15 cellular contexts compared by ENCODE assay signal in the genomic region with DNA sequence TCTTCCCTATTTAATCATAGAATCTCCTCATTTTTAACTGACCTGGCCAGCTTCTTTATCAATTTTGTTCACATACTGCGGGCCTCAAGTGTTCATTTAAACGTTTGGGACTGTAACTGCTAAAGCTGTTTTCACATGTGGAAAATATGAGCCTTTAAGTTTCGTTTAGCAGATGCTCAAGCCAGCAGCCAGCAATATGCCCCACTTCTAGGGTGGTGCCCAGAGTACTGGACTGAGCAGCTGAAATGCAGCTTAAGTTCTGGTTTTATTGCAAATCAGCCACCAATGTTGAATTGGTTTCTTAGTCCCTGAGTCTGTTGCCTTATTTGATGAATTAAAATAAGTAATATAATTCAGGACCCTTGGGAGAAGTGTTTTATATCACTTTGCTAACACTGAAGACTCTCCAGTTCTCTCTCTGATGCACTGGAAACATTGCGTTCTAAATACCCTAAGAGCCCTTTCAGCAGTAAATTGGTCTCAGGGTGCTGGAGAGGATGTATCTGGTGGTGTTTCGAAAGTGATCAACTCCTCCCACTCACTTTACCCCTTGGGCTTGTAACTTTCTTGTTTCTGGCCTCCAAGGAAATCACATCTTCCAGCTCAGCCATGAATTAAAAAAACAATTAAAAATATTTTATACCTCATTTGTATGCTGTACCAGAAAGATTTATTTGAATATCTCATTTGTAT.
DNase-seq lines count a peak whose midpoint lies in the region; ATAC-seq and TF ChIP-seq lines count a peak whose summit lies in the region.
"Had no signal": no experiment of that assay in that cellular context is flagged by ENCODE, and none has a peak within 500 bp of the region (broad histone marks: within the 10 kb centered on the region; RNA-seq: fewer than 3 reads in every experiment).

No MANE protein-coding gene starts in this region.

- TF ChIP-seq POLR2A in uterus (IDR thresholded peaks at IDR 0.05) (no peak), tibial nerve (IDR thresholded peaks at IDR 0.05) (no peak)

- peaks cover 12% of the 10 kb centered on the region for H3K9me3 Mint-ChIP-seq in activated naive CD8-positive, alpha-beta T cell treated with anti-CD3 and anti-CD28 coated beads for 36 hours
- H3K9me3 Mint-ChIP-seq in activated naive CD8-positive, alpha-beta T cell treated with anti-CD3 and anti-CD28 coated beads, Interleukin-2, amount 50 U/mL, for 24 hours, result peaks cover 14% of the 10 kb centered on the region

- TF ChIP-seq EP300 in tibial nerve (IDR thresholded peaks at IDR 0.05), result no peak

- H3K36me3 ChIP-seq in uterus (no peaks in the 10 kb centered on the region), tibial nerve (no peaks in the 10 kb centered on the region)
- H3K36me3 ChIP-seq: transverse colon had no signal

- H3K4me1 Mint-ChIP-seq in activated naive CD8-positive, alpha-beta T cell treated with anti-CD3 and anti-CD28 coated beads for 36 hours, result peaks cover 4% of the 10 kb centered on the region
- H3K4me1 Mint-ChIP-seq in activated naive CD8-positive, alpha-beta T cell treated with anti-CD3 and anti-CD28 coated beads, Interleukin-2, amount 50 U/mL, for 24 hours, result no peaks in the 10 kb centered on the region
- H3K4me1 Mint-ChIP-seq: naive thymus-derived CD8-positive, alpha-beta T cell had no signal

- no peaks in the 10 kb centered on the region for H3K27me3 Mint-ChIP-seq in activated naive CD8-positive, alpha-beta T cell treated with anti-CD3 and anti-CD28 coated beads for 36 hours
- H3K27me3 Mint-ChIP-seq in activated naive CD8-positive, alpha-beta T cell treated with anti-CD3 and anti-CD28 coated beads, Interleukin-2, amount 50 U/mL, for 24 hours, result no peaks in the 10 kb centered on the region

- no peak overlapping the region for H3K27ac ChIP-seq in caudate nucleus (ENCODE audit: low read depth, low read length)
- no peak overlapping the region for H3K27ac ChIP-seq in uterus
- no peak overlapping the region for H3K27ac ChIP-seq in tibial nerve
- H3K27ac ChIP-seq: A549, transverse colon had no signal

- no peak overlapping the region for H3K4me3 ChIP-seq in uterus
- H3K4me3 ChIP-seq in tibial nerve, result no peak overlapping the region
- H3K4me3 ChIP-seq: A549, transverse colon had no signal

- no peaks in the 10 kb centered on the region for H3K27me3 ChIP-seq in uterus
- no peaks in the 10 kb centered on the region for H3K27me3 ChIP-seq in tibial nerve
- H3K27me3 ChIP-seq: transverse colon had no signal

- no peak for ATAC-seq in activated naive CD8-positive, alpha-beta T cell treated with anti-CD3 and anti-CD28 coated beads, Interleukin-2, amount 50 U/mL, for 24 hours
- ATAC-seq in GM21723 (IDR thresholded peaks at IDR 0.05; ENCODE audit: unreplicated experiment), result peak; percentile 88
- ATAC-seq in HG03175 (IDR thresholded peaks at IDR 0.05; ENCODE audit: unreplicated experiment), result peak; percentile 66
- ATAC-seq: A549; activated T-cell treated with anti-CD3 and anti-CD28 coated beads, Interleukin-2, amount 50 U/mL, for 4 hours; naive thymus-derived CD8-positive, alpha-beta T cell had no signal

- H3K4me1 ChIP-seq in uterus (no peaks in the 10 kb centered on the region), tibial nerve (no peaks in the 10 kb centered on the region)
- H3K4me1 ChIP-seq: A549, transverse colon had no signal

- peaks cover 18% of the 10 kb centered on the region for H3K36me3 Mint-ChIP-seq in activated naive CD8-positive, alpha-beta T cell treated with anti-CD3 and anti-CD28 coated beads for 36 hours
- H3K36me3 Mint-ChIP-seq in activated naive CD8-positive, alpha-beta T cell treated with anti-CD3 and anti-CD28 coated beads, Interleukin-2, amount 50 U/mL, for 24 hours (ENCODE audit: low read depth), result peaks cover 1% of the 10 kb centered on the region

- H3K9me3 ChIP-seq in uterus, result no peaks in the 10 kb centered on the region
- peaks cover 0 to 7% (median 0%) of the 10 kb centered on the region in 4 donors for H3K9me3 ChIP-seq in tibial nerve
- H3K9me3 ChIP-seq: A549, transverse colon had no signal

- H3K4me3 Mint-ChIP-seq in activated naive CD8-positive, alpha-beta T cell treated with anti-CD3 and anti-CD28 coated beads for 36 hours, result no peak overlapping the region
- no peak overlapping the region for H3K4me3 Mint-ChIP-seq in activated naive CD8-positive, alpha-beta T cell treated with anti-CD3 and anti-CD28 coated beads, Interleukin-2, amount 50 U/mL, for 24 hours
- H3K4me3 Mint-ChIP-seq: activated T-cell treated with anti-CD3 and anti-CD28 coated beads, Interleukin-2, amount 50 U/mL, for 4 hours; naive thymus-derived CD8-positive, alpha-beta T cell had no signal

- DNase-seq in activated naive CD8-positive, alpha-beta T cell treated with anti-CD3 and anti-CD28 coated beads for 36 hours, result no peak
- no peak for DNase-seq in activated naive CD8-positive, alpha-beta T cell treated with anti-CD3 and anti-CD28 coated beads, Interleukin-2, amount 50 U/mL, for 24 hours
- DNase-seq in caudate nucleus (lab: John Stamatoyannopoulos, UW) (no peak), uterus (no peak), inferior parietal cortex (ENCODE audit: extremely low spot score) (no peak), tibial nerve (ENCODE audit: low spot score in 2 of 2) (no peak)
- DNase-seq: activated CD4-positive, CD25-positive, alpha-beta regulatory T cell treated with anti-CD3 and anti-CD28 coated beads, Interleukin-2, amount 50 U/mL, for 72 hours; activated T-cell treated with anti-CD3 and anti-CD28 coated beads, Interleukin-2, amount 50 U/mL, for 4 hours; effector CD8-positive, alpha-beta T cell; foreskin melanocyte; naive thymus-derived CD8-positive, alpha-beta T cell; transverse colon had no signal

- intact Hi-C loops in uterus (cut with DNase I; ENCODE audit: low total_unique reads), result no loop called here

- 71 to 75% methylated on average over 5 of the region's 5 CpGs for WGBS in tibial nerve, 2 donors

- H3K27ac Mint-ChIP-seq in activated naive CD8-positive, alpha-beta T cell treated with anti-CD3 and anti-CD28 coated beads for 36 hours, result peak overlapping the region; percentile 60
- H3K27ac Mint-ChIP-seq in activated naive CD8-positive, alpha-beta T cell treated with anti-CD3 and anti-CD28 coated beads, Interleukin-2, amount 50 U/mL, for 24 hours, result no peak overlapping the region
- H3K27ac Mint-ChIP-seq: naive thymus-derived CD8-positive, alpha-beta T cell had no signal

- TF ChIP-seq CTCF in uterus (IDR thresholded peaks at IDR 0.05) (no peak), tibial nerve (IDR thresholded peaks at IDR 0.05) (no peak)
